ENCODE assay signal across 18 cellular contexts in the genomic region with DNA sequence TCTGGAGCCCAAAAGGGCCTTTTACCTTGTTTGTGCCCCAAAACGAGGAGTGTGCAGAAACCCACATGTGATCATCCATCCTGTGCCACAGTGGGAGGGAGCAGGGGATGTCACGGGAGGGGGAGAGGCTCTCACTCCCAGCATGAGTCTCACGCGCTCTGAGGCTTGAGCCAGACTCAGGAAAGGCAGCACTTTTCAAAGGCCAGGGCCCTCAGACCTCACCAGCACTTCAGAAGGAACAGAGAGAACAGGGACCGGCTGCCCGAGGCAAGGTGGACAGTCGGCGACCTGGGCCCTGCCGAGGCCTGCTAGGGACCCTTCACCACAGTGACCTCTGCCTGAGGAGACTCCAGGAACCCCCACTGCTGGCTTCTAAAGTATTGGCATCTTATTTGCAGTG.
A peak's percentile ranks its signal among the peaks of the same experiment; 100 is the strongest.
DNase-seq lines count a peak whose midpoint lies in the region.
"Had no signal": no experiment of that assay in that cellular context is flagged by ENCODE, and none has a peak within 500 bp of the region (broad histone marks: within the 10 kb centered on the region; RNA-seq: fewer than 3 reads in every experiment).

No MANE protein-coding gene starts in this region.

- H2AFZ ChIP-seq in mesenchymal stem cell (ENCODE audit: low read depth, low read length) = peak overlapping the region; percentile 6

- no peaks in the 10 kb centered on the region for H3K9me3 ChIP-seq in mesenchymal stem cell (ENCODE audit: control insufficient read depth, low read length)
- H3K9me3 ChIP-seq: heart right ventricle, mucosa of descending colon, spleen had no signal

- 54% methylated on average over 9 of the region's 9 CpGs for WGBS in mesenchymal stem cell

- H4K8ac ChIP-seq in mesenchymal stem cell (ENCODE audit: low read length) = no peak overlapping the region

- peak; percentile 65 for DNase-seq in NCI-H1092 treated with DMSO at 0.1 percent for 48 hours (lab: John Stamatoyannopoulos, UW)
- no peak for DNase-seq in NCI-H1092 (lab: John Stamatoyannopoulos, UW)
- no peak for DNase-seq in mesenchymal stem cell
- no peak for DNase-seq in activated CD4-positive, CD25-positive, alpha-beta regulatory T cell treated with anti-CD3 and anti-CD28 coated beads, Interleukin-2, amount 50 U/mL, for 72 hours
- DNase-seq in cortex of kidney (lab: John Stamatoyannopoulos, UW) = no peak
- no peak for DNase-seq in activated CD8-positive, alpha-beta memory T cell treated with anti-CD3 and anti-CD28 coated beads, Interleukin-2, amount 50 U/mL, for 48 hours
- DNase-seq: activated effector memory CD4-positive, alpha-beta T cell treated with Interleukin-2 at 50 U/mL for 16 hours; DMS53; erythroblast; kidney; NCI-H2081 treated with DMSO at 0.1 percent for 48 hours; NCI-H524 treated with DMSO at 0.1 percent for 48 hours; spleen had no signal

- H3K4me3 ChIP-seq in mesenchymal stem cell (ENCODE audit: insufficient read depth in 1 of 2, low read depth in 1 of 2, low read length in 2 of 2) = no peak overlapping the region
- H3K4me3 ChIP-seq: heart right ventricle, mucosa of descending colon, spleen had no signal

- H3K79me1 ChIP-seq in mesenchymal stem cell (replicated peaks; ENCODE audit: low read length, poor library complexity, severe bottlenecking) = no peaks in the 10 kb centered on the region

- H3K4ac ChIP-seq in mesenchymal stem cell (ENCODE audit: low read depth in 1 of 2, low read length in 2 of 2) = no peak overlapping the region

- no peak overlapping the region for H2BK120ac ChIP-seq in mesenchymal stem cell (ENCODE audit: low read depth, low read length)

- H3K18ac ChIP-seq in mesenchymal stem cell (ENCODE audit: low read depth in 1 of 2, low read length in 2 of 2) = no peak overlapping the region

- H3K27ac ChIP-seq in cingulate gyrus (ENCODE audit: low read depth, low read length) (peak overlapping the region; percentile 74), mesenchymal stem cell (ENCODE audit: low read length, poor library complexity, severe bottlenecking) (no peak overlapping the region), temporal lobe (ENCODE audit: low read depth, low read length) (peak overlapping the region; percentile 75)
- H3K27ac ChIP-seq: 22Rv1, spleen had no signal

- H4K91ac ChIP-seq in mesenchymal stem cell (ENCODE audit: low read length) = no peak overlapping the region

- H2BK12ac ChIP-seq in mesenchymal stem cell (ENCODE audit: low read length in 2 of 2) = no peak overlapping the region

- H3K23ac ChIP-seq in mesenchymal stem cell (ENCODE audit: low read length in 2 of 2) = no peak overlapping the region

- no peaks in the 10 kb centered on the region for H3K4me1 ChIP-seq in mesenchymal stem cell (ENCODE audit: control insufficient read depth, insufficient read depth, low read depth, low read length)

- no peak overlapping the region for H2AK5ac ChIP-seq in mesenchymal stem cell (ENCODE audit: low read length, severe bottlenecking)

- no peak overlapping the region for H2BK15ac ChIP-seq in mesenchymal stem cell (ENCODE audit: low read depth, poor library complexity, severe bottlenecking)

- H2BK5ac ChIP-seq in mesenchymal stem cell (ENCODE audit: low read depth, low read length, poor library complexity, severe bottlenecking) = no peak overlapping the region

- no peak overlapping the region for H3K14ac ChIP-seq in mesenchymal stem cell (ENCODE audit: low read length in 2 of 2)

- no peak overlapping the region for H3K4me2 ChIP-seq in mesenchymal stem cell (ENCODE audit: low read length, poor library complexity, severe bottlenecking)

- peaks cover 9 to 10% of the 10 kb centered on the region in 2 experiments for H3K27me3 ChIP-seq in mesenchymal stem cell (ENCODE audit: control insufficient read depth in 1 of 2, insufficient read depth in 1 of 2, low read length in 2 of 2)

- peak overlapping the region; percentile 59 for H3K9ac ChIP-seq in mesenchymal stem cell (ENCODE audit: low read length)

- no peaks in the 10 kb centered on the region for H3K36me3 ChIP-seq in mesenchymal stem cell (ENCODE audit: control insufficient read depth in 1 of 2, insufficient read depth in 2 of 2, low read depth in 1 of 2, low read length in 2 of 2)
- H3K36me3 ChIP-seq: heart right ventricle, spleen had no signal
